In genomic region chr19:42281175-42282035, GRCh38 we compare ENCODE assay signal across 8 cellular contexts. TPM values are rescaled to one million over a fixed set of nuclear protein-coding genes. Genes with fewer than 3 reads are reported as not detected.
DNase-seq lines count a peak whose midpoint lies in the region; ATAC-seq and TF ChIP-seq lines count a peak whose summit lies in the region.

No MANE protein-coding gene starts in this region.

- no peak for TF ChIP-seq CTCF in fibroblast of villous mesenchyme (IDR thresholded peaks at IDR 0.05; ENCODE audit: insufficient read depth, low read depth, low read length)
- no peak for TF ChIP-seq CTCF in neural crest cell (conservative IDR thresholded peaks at IDR 0.05)

- no peaks in the 10 kb centered on the region for H3K9me3 Mint-ChIP-seq in neural crest cell

- H3K4me1 Mint-ChIP-seq in neural crest cell, result peaks cover 34% of the 10 kb centered on the region

- peaks cover 4% of the 10 kb centered on the region for H3K27me3 Mint-ChIP-seq in neural crest cell (ENCODE audit: low read depth)

- no peaks in the 10 kb centered on the region for H3K27me3 ChIP-seq in MG63

- DNase-seq in Daoy (ENCODE audit: low read depth), result peak; percentile 75
- peak; percentile 86 for DNase-seq in MG63
- peak; percentile 18 for DNase-seq in activated CD8-positive, alpha-beta memory T cell treated with anti-CD3 and anti-CD28 coated beads, Interleukin-2, amount 50 U/mL, for 4 hours
- peak; percentile 41 for DNase-seq in fibroblast of villous mesenchyme (ENCODE audit: low read depth)
- peak; percentile 34 for DNase-seq in neural crest cell (ENCODE audit: low read depth, low spot score)
- DNase-seq in SK-N-DZ (ENCODE audit: low spot score), result no peak

- H3K36me3 Mint-ChIP-seq in neural crest cell (ENCODE audit: low read depth), result peaks cover 3% of the 10 kb centered on the region

- H3K27ac Mint-ChIP-seq in neural crest cell (ENCODE audit: unreplicated experiment), result peak overlapping the region; percentile 93

- H3K4me3 ChIP-seq in MG63 (peak overlapping the region; percentile 67), fibroblast of villous mesenchyme (ENCODE audit: low read depth, low read length) (peak overlapping the region; percentile 78)

- peaks cover 13% of the 10 kb centered on the region for H3K36me3 ChIP-seq in MG63

- ATAC-seq in HG02623 (IDR thresholded peaks at IDR 0.05; ENCODE audit: unreplicated experiment), result no peak
- no peak for ATAC-seq in GM19351 (IDR thresholded peaks at IDR 0.05; ENCODE audit: unreplicated experiment)

- no peak overlapping the region for H3K4me3 Mint-ChIP-seq in neural crest cell

- H3K9me3 ChIP-seq in MG63, result no peaks in the 10 kb centered on the region

RNA-seq across cellular contexts. Expression of gene CIC, which starts 12.4 kb away (rescaled TPM):
- 8.1 and 17.4 TPM in 2 replicates for total RNA-seq in Daoy (2014; rRNA removed; shearing (Covaris generic))
- 5.9 and 15.8 TPM in 2 replicates for total RNA-seq in MG63 (2014; rRNA removed; shearing (Covaris generic); ENCODE audit: low replicate concordance)
- total RNA-seq in fibroblast of villous mesenchyme, result 23.7 and 26.7 TPM in 2 replicates
- total RNA-seq in neural crest cell, result 91.6 and 93.4 TPM in 2 replicates
- 14.2 and 17.4 TPM in 2 replicates for polyA plus RNA-seq in SK-N-DZ (2014; cell fraction: cytosol; rRNA removed)
- 35.7 and 42.1 TPM in 2 replicates for polyA plus RNA-seq in SK-N-DZ (2014; cell fraction: nucleus; rRNA removed)

RNA-seq across cellular contexts. Expression of gene PRR19, which starts 20.5 kb away (rescaled TPM):
- total RNA-seq in Daoy (2014; rRNA removed; shearing (Covaris generic)), result 0.51 and 2.2 TPM in 2 replicates
- 0.13 and 0.76 TPM in 2 replicates for total RNA-seq in MG63 (2014; rRNA removed; shearing (Covaris generic); ENCODE audit: low replicate concordance)
- 0.64 and 0.86 TPM in 2 replicates for total RNA-seq in fibroblast of villous mesenchyme
- total RNA-seq in neural crest cell, result 2.2 and 2.8 TPM in 2 replicates
- 1.0 and 2.0 TPM in 2 replicates for polyA plus RNA-seq in SK-N-DZ (2014; cell fraction: cytosol; rRNA removed)
- polyA plus RNA-seq in SK-N-DZ (2014; cell fraction: nucleus; rRNA removed), result 0.28 and 0.99 TPM in 2 replicates

RNA-seq across cellular contexts. Expression of gene PAFAH1B3, which starts 21.0 kb away (rescaled TPM):
- 54.7 and 75.0 TPM in 2 replicates for total RNA-seq in Daoy (2014; rRNA removed; shearing (Covaris generic))
- 80.0 and 88.3 TPM in 2 replicates for total RNA-seq in MG63 (2014; rRNA removed; shearing (Covaris generic); ENCODE audit: low replicate concordance)
- total RNA-seq in fibroblast of villous mesenchyme, result 28.5 and 48.0 TPM in 2 replicates
- total RNA-seq in neural crest cell, result 166 and 173 TPM in 2 replicates
- 242 and 265 TPM in 2 replicates for polyA plus RNA-seq in SK-N-DZ (2014; cell fraction: cytosol; rRNA removed)
- 203 and 228 TPM in 2 replicates for polyA plus RNA-seq in SK-N-DZ (2014; cell fraction: nucleus; rRNA removed)

RNA-seq across cellular contexts. Expression of gene ERF, which starts 26.5 kb away (rescaled TPM):
- total RNA-seq in Daoy (2014; rRNA removed; shearing (Covaris generic)), result 23.8 and 30.8 TPM in 2 replicates
- 78.3 and 168 TPM in 2 replicates for total RNA-seq in MG63 (2014; rRNA removed; shearing (Covaris generic); ENCODE audit: low replicate concordance)
- 27.6 and 32.5 TPM in 2 replicates for total RNA-seq in fibroblast of villous mesenchyme
- total RNA-seq in neural crest cell, result 102 and 105 TPM in 2 replicates
- 30.2 and 33.4 TPM in 2 replicates for polyA plus RNA-seq in SK-N-DZ (2014; cell fraction: cytosol; rRNA removed)
- polyA plus RNA-seq in SK-N-DZ (2014; cell fraction: nucleus; rRNA removed), result 69.8 and 78.5 TPM in 2 replicates

RNA-seq across cellular contexts. Expression of gene TMEM145, which starts 31.7 kb away (rescaled TPM):
- total RNA-seq in Daoy (2014; rRNA removed; shearing (Covaris generic)), result 0.30 and 0.51 TPM in 2 replicates
- 0.86 TPM in 1 of 2 replicates, not detected in the other for total RNA-seq in MG63 (2014; rRNA removed; shearing (Covaris generic); ENCODE audit: low replicate concordance)
- total RNA-seq in fibroblast of villous mesenchyme (not detected in 2 replicates), neural crest cell (18.4 and 19.4 TPM in 2 replicates)
- polyA plus RNA-seq in SK-N-DZ (2014; cell fraction: cytosol; rRNA removed), result 4.3 and 4.9 TPM in 2 replicates
- polyA plus RNA-seq in SK-N-DZ (2014; cell fraction: nucleus; rRNA removed), result 57.8 and 173 TPM in 2 replicates
